21 cellular contexts compared by ENCODE assay signal in the genomic region with DNA sequence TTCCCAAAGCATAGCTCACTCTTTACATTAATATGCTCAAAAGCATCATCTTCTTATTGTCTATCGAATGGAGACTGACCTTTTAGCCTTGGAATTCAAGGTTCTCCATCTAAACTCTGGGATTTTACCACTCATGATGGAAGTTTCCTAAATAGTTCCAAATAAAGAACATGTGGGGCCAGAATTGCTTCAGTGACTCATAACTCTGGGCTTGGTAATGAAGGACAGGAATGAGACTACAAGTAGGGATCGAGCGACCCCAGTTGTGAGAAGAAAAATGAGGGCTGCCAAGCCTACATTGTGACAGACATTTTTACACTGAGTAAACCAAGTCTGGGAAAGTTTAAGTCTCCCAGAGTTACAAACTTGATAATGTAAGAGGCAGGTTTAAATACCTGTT.
"Had no signal": no experiment of that assay in that cellular context is flagged by ENCODE, and none has a peak within 500 bp of the region (broad histone marks: within the 10 kb centered on the region; RNA-seq: fewer than 3 reads in every experiment).

No MANE protein-coding gene starts in this region.

- H3K36me3 Mint-ChIP-seq: activated naive CD8-positive, alpha-beta T cell; natural killer cell treated with Interleukin-12 subunit alpha and Interleukin-12 subunit beta and Interleukin-15 and Interleukin-18, amount 100 ng/mL, for 72 hours had no signal

- DNase-seq: activated B cell treated with CpG ODN at 0.5 μM for 24 hours; activated CD4-positive, alpha-beta T cell treated with anti-CD3 and anti-CD28 coated beads for 36 hours; activated CD4-positive, alpha-beta T cell treated with anti-CD3 and anti-CD28 coated beads, Interleukin-2, amount 50 U/mL, for 4 hours; activated CD8-positive, alpha-beta memory T cell treated with anti-CD3 and anti-CD28 coated beads for 24 hours; activated effector memory CD4-positive, alpha-beta T cell treated with Interleukin-2 at 50 U/mL for 16 hours; activated naive CD4-positive, alpha-beta T cell treated with Interleukin-2 at 50 U/mL for 16 hours; adrenal gland; aorta; brain microvascular endothelial cell; effector memory CD8-positive, alpha-beta T cell; left ventricle myocardium superior; mucosa of descending colon; right cardiac atrium; spleen; stimulated activated naive CD4-positive, alpha-beta T cell treated with Interleukin-2 at 50 U/mL for 16 hours; T-helper 2 cell; testis; transverse colon had no signal

- ATAC-seq: activated CD4-positive, alpha-beta T cell treated with anti-CD3 and anti-CD28 coated beads for 36 hours; effector memory CD8-positive, alpha-beta T cell; left ventricle myocardium superior; mucosa of descending colon; natural killer cell treated with Interleukin-12 subunit alpha and Interleukin-12 subunit beta and Interleukin-15 and Interleukin-18, amount 100 ng/mL, for 72 hours; right cardiac atrium had no signal

- H3K4me1 Mint-ChIP-seq: activated B cell treated with CpG ODN at 0.5 μM for 24 hours; activated CD4-positive, alpha-beta T cell treated with anti-CD3 and anti-CD28 coated beads for 36 hours had no signal

- H3K4me3 ChIP-seq: adrenal gland, coronary artery, mucosa of descending colon, spleen, testis, transverse colon had no signal

- H3K27me3 Mint-ChIP-seq: activated naive CD8-positive, alpha-beta T cell; effector memory CD8-positive, alpha-beta T cell; natural killer cell treated with Interleukin-12 subunit alpha and Interleukin-12 subunit beta and Interleukin-15 and Interleukin-18, amount 100 ng/mL, for 72 hours had no signal

- H3K9me3 Mint-ChIP-seq: activated B cell treated with CpG ODN at 0.5 μM for 24 hours had no signal

- H3K4me3 Mint-ChIP-seq: activated B cell treated with CpG ODN at 0.5 μM for 24 hours; activated CD4-positive, alpha-beta T cell treated with anti-CD3 and anti-CD28 coated beads for 36 hours; activated naive CD8-positive, alpha-beta T cell; effector memory CD8-positive, alpha-beta T cell; natural killer cell treated with Interleukin-12 subunit alpha and Interleukin-12 subunit beta and Interleukin-15 and Interleukin-18, amount 100 ng/mL, for 72 hours had no signal

- H3K27ac Mint-ChIP-seq: activated B cell treated with CpG ODN at 0.5 μM for 24 hours; activated CD4-positive, alpha-beta T cell treated with anti-CD3 and anti-CD28 coated beads for 36 hours; activated naive CD8-positive, alpha-beta T cell; effector memory CD8-positive, alpha-beta T cell; natural killer cell treated with Interleukin-12 subunit alpha and Interleukin-12 subunit beta and Interleukin-15 and Interleukin-18, amount 100 ng/mL, for 72 hours had no signal
